15 cellular contexts compared by ENCODE assay signal in genomic region chr1:156369685-156370286, GRCh38. TPM values are rescaled to one million over a fixed set of nuclear protein-coding genes. Genes with fewer than 3 reads are reported as not detected.
A peak's percentile ranks its signal among the peaks of the same experiment; 100 is the strongest.
DNase-seq lines count a peak whose midpoint lies in the region; ATAC-seq, FAIRE-seq and TF ChIP-seq lines count a peak whose summit lies in the region.
"Not testable (repeated sequence)": the region's sequence is repeated elsewhere in the genome, so short reads cannot be mapped to it uniquely, and the experiment has no call there.
"Had no signal": no experiment of that assay in that cellular context is flagged by ENCODE, and none has a peak within 500 bp of the region (broad histone marks: within the 10 kb centered on the region; RNA-seq: fewer than 3 reads in every experiment).

No MANE protein-coding gene starts in this region.

- intact Hi-C loops in CD4-positive, alpha-beta memory T cell (cut with micrococcal nuclease); breast epithelium (cut with DNase I; ENCODE audit: low total_unique reads); esophagus squamous epithelium (cut with DNase I): not testable (repeated sequence)

- not testable (repeated sequence) for H3K36me3 ChIP-seq in CD4-positive, alpha-beta memory T cell (ENCODE audit: insufficient read depth, low read length); HUES48 (ENCODE audit: control insufficient read depth, insufficient read depth, low read length); breast epithelium; esophagus squamous epithelium; keratinocyte (ENCODE audit: control insufficient read depth in 2 of 2, extremely low read depth in 1 of 2, insufficient read depth in 2 of 2, low read length in 2 of 2)

- TF ChIP-seq CTCF in VCaP (conservative IDR thresholded peaks at IDR 0.05); breast epithelium (IDR thresholded peaks at IDR 0.05); esophagus squamous epithelium (IDR thresholded peaks at IDR 0.05); keratinocyte (optimal IDR thresholded peaks at IDR 0.05 in 1 of 3, IDR thresholded peaks at IDR 0.05 in 1 of 3, conservative IDR thresholded peaks at IDR 0.05 in 1 of 3; ENCODE audit: extremely low read depth in 1 of 3, insufficient read depth in 2 of 3, low read length in 3 of 3): not testable (repeated sequence)

- H3K4me1 Mint-ChIP-seq in CD4-positive, alpha-beta memory T cell; naive thymus-derived CD8-positive, alpha-beta T cell; stimulated activated effector memory CD8-positive, alpha-beta T cell treated with anti-CD3 and anti-CD28 coated beads, Interleukin-12 subunit alpha, Interleukin-12 subunit beta, amount 100 ng/mL, for 72 hours: not testable (repeated sequence)

- ATAC-seq in naive thymus-derived CD8-positive, alpha-beta T cell; stimulated activated effector memory CD8-positive, alpha-beta T cell treated with anti-CD3 and anti-CD28 coated beads, Interleukin-12 subunit alpha, Interleukin-12 subunit beta, amount 100 ng/mL, for 72 hours: not testable (repeated sequence)

- H3K9me3 ChIP-seq in CD4-positive, alpha-beta memory T cell (ENCODE audit: control insufficient read depth in 1 of 2, low read length in 2 of 2); HUES48 (ENCODE audit: control insufficient read depth, insufficient read depth, low read length); breast epithelium; esophagus squamous epithelium; keratinocyte (ENCODE audit: control insufficient read depth, low read depth, low read length): not testable (repeated sequence)

- H3K79me2 ChIP-seq in keratinocyte (ENCODE audit: control insufficient read depth, insufficient read depth, low read length): not testable (repeated sequence)

- H3K36me3 Mint-ChIP-seq in CD4-positive, alpha-beta memory T cell; naive thymus-derived CD8-positive, alpha-beta T cell; stimulated activated effector memory CD8-positive, alpha-beta T cell treated with anti-CD3 and anti-CD28 coated beads, Interleukin-12 subunit alpha, Interleukin-12 subunit beta, amount 100 ng/mL, for 72 hours: not testable (repeated sequence)

- H3K27me3 ChIP-seq in CD4-positive, alpha-beta memory T cell (ENCODE audit: insufficient read depth, low read length): peaks cover 18% of the 10 kb centered on the region
- not testable (repeated sequence) for H3K27me3 ChIP-seq in HUES48 (ENCODE audit: control insufficient read depth, insufficient read depth, low read length); breast epithelium
- peaks cover 0 to 90% (median 0%) of the 10 kb centered on the region in 4 donors for H3K27me3 ChIP-seq in esophagus squamous epithelium
- H3K27me3 ChIP-seq in keratinocyte (ENCODE audit: control insufficient read depth, extremely low read depth, insufficient read depth, low read length): peaks cover 28% of the 10 kb centered on the region

- DNase-seq in CD4-positive, alpha-beta memory T cell; breast epithelium (ENCODE audit: low spot score in 2 of 2); esophagus squamous epithelium (lab: John Stamatoyannopoulos, UW); keratinocyte (ENCODE audit: low read depth, low spot score); naive thymus-derived CD8-positive, alpha-beta T cell; stimulated activated effector memory CD8-positive, alpha-beta T cell treated with anti-CD3 and anti-CD28 coated beads, Interleukin-12 subunit alpha, Interleukin-12 subunit beta, amount 100 ng/mL, for 72 hours (ENCODE audit: low spot score in 2 of 2): not testable (repeated sequence)

- H3K4me3 ChIP-seq in CD4-positive, alpha-beta memory T cell (ENCODE audit: low read length in 2 of 2): not testable (repeated sequence)
- H3K4me3 ChIP-seq in HUES48 (ENCODE audit: low read depth, low read length): peak overlapping the region; percentile 62
- H3K4me3 ChIP-seq in breast epithelium: peak overlapping the region in 2 of 3 donors; percentile 55 to 64
- peak overlapping the region; percentile 38 to 68 (median 52) for H3K4me3 ChIP-seq in esophagus squamous epithelium
- peak overlapping the region in 1 of 3 experiments; percentile 64 for H3K4me3 ChIP-seq in keratinocyte (ENCODE audit: control insufficient read depth in 2 of 3, extremely low read depth in 1 of 3, insufficient read depth in 2 of 3, low read depth in 1 of 3, low read length in 3 of 3)

- dilution Hi-C loops in keratinocyte (cut with MboI; ENCODE audit: extremely low pct_ligation_motif_present, low sequenced_read_pairs): not testable (repeated sequence)

- 80 to 83% methylated on average over 8 to 10 of the region's 10 CpGs for WGBS in esophagus squamous epithelium, 2 donors

- H3K9me1 ChIP-seq in keratinocyte (ENCODE audit: control insufficient read depth, extremely low read depth, insufficient read depth, low read length): not testable (repeated sequence)

- H3K4me3 Mint-ChIP-seq in CD4-positive, alpha-beta memory T cell: peak overlapping the region in 6 of 8 donors; percentile 46 to 83 (median 77)
- H3K4me3 Mint-ChIP-seq in naive thymus-derived CD8-positive, alpha-beta T cell: peak overlapping the region in 7 of 10 donors; percentile 68 to 85 (median 76)
- H3K4me3 Mint-ChIP-seq in stimulated activated effector memory CD8-positive, alpha-beta T cell treated with anti-CD3 and anti-CD28 coated beads, Interleukin-12 subunit alpha, Interleukin-12 subunit beta, amount 100 ng/mL, for 72 hours: peak overlapping the region; percentile 44

- CTCF ChIA-PET in CD4-positive, alpha-beta memory T cell (lab: Charles Lee; ENCODE audit: partially characterized antibody): interaction anchor here (1.0 to 4.9 kb wide), 2 partner anchors 15 to 257 kb away, joined by 3 to 25 read pairs; no protein-coding TSS in a partner anchor

- POLR2A ChIA-PET in CD4-positive, alpha-beta memory T cell (lab: Charles Lee; ENCODE audit: partially characterized antibody); naive thymus-derived CD8-positive, alpha-beta T cell (lab: Charles Lee): not testable (repeated sequence)

- FAIRE-seq in keratinocyte (lab: Jason Lieb, UNC): not testable (repeated sequence)

- H3K9ac ChIP-seq in HUES48 (ENCODE audit: low read depth, low read length): 0 out of 2 replicates have a peak overlapping the region, but pooled peaks have one; percentile 14
- not testable (repeated sequence) for H3K9ac ChIP-seq in keratinocyte (ENCODE audit: control insufficient read depth, extremely low read depth, insufficient read depth, low read length)

- H4K20me1 ChIP-seq in keratinocyte (ENCODE audit: control insufficient read depth, extremely low read depth, insufficient read depth, low read length): not testable (repeated sequence)

- TF ChIP-seq POLR2A in breast epithelium (IDR thresholded peaks at IDR 0.05); esophagus squamous epithelium (IDR thresholded peaks at IDR 0.05): not testable (repeated sequence)

- not testable (repeated sequence) for H3K27ac ChIP-seq in CD4-positive, alpha-beta memory T cell (ENCODE audit: low read depth, low read length); HUES48 (ENCODE audit: low read depth, low read length); breast epithelium; esophagus squamous epithelium; keratinocyte (ENCODE audit: control insufficient read depth, insufficient read depth, low read length)
- peak overlapping the region; percentile 57; the same call in 1 of the 2 replicates for H3K27ac ChIP-seq in VCaP

- H3K4me2 ChIP-seq in keratinocyte (ENCODE audit: control insufficient read depth, extremely low read depth, insufficient read depth, low read depth, low read length): peak overlapping the region; percentile 80

- peaks cover 22 to 47% of the 10 kb centered on the region in 2 donors for H3K27me3 Mint-ChIP-seq in CD4-positive, alpha-beta memory T cell
- H3K27me3 Mint-ChIP-seq in naive thymus-derived CD8-positive, alpha-beta T cell: peaks cover 20 to 64% (median 37%) of the 10 kb centered on the region in 5 donors

- not testable (repeated sequence) for H3K4me1 ChIP-seq in CD4-positive, alpha-beta memory T cell (ENCODE audit: insufficient read depth, low read length); HUES48 (ENCODE audit: control insufficient read depth, insufficient read depth, low read length); breast epithelium; keratinocyte (ENCODE audit: control insufficient read depth, extremely low read depth, insufficient read depth, low read length)
- peaks cover 7 to 13% (median 7%) of the 10 kb centered on the region in 3 donors for H3K4me1 ChIP-seq in esophagus squamous epithelium

- H2AFZ ChIP-seq in keratinocyte (ENCODE audit: control insufficient read depth, low read length): not testable (repeated sequence)

- H3K9me3 Mint-ChIP-seq in CD4-positive, alpha-beta memory T cell; naive thymus-derived CD8-positive, alpha-beta T cell; stimulated activated effector memory CD8-positive, alpha-beta T cell treated with anti-CD3 and anti-CD28 coated beads, Interleukin-12 subunit alpha, Interleukin-12 subunit beta, amount 100 ng/mL, for 72 hours: not testable (repeated sequence)

- not testable (repeated sequence) for H3K27ac Mint-ChIP-seq in CD4-positive, alpha-beta memory T cell; stimulated activated effector memory CD8-positive, alpha-beta T cell treated with anti-CD3 and anti-CD28 coated beads, Interleukin-12 subunit alpha, Interleukin-12 subunit beta, amount 100 ng/mL, for 72 hours
- H3K27ac Mint-ChIP-seq in naive thymus-derived CD8-positive, alpha-beta T cell: peak overlapping the region in 2 of 10 donors; percentile 63 to 65

RNA-seq across cellular contexts. Expression of gene RHBG, which starts 0.8 kb away (rescaled TPM):
- total RNA-seq in CD4-positive, alpha-beta memory T cell: not detected
- polyA plus RNA-seq in CD4-positive, alpha-beta memory T cell: not detected
- not detected for total RNA-seq in breast epithelium
- total RNA-seq in esophagus squamous epithelium: 1 to 10 TPM in 2 of 4 donors, under 1 TPM in 2; 0.23 to 1.6 (median 1.1) TPM
- not detected in 3 replicates for polyA plus RNA-seq in keratinocyte
- polyA plus RNA-seq in keratinocyte (2011; ENCODE audit: low read depth): 0.89 TPM
- polyA plus RNA-seq in keratinocyte (2011; cell fraction: cytosol; rRNA removed): not detected in 2 replicates
- 0.14 TPM in 1 of 2 replicates, not detected in the other for polyA plus RNA-seq in keratinocyte (2011; cell fraction: nucleus; rRNA removed)
- 3.3 TPM in 1 of 2 replicates, not detected in the other for polyA plus RNA-seq in keratinocyte (2012; ENCODE audit: low replicate concordance)
- polyA minus RNA-seq in keratinocyte: not detected in 3 replicates
- not detected for polyA minus RNA-seq in keratinocyte (2011; cell fraction: cytosol; rRNA and poly(A)+ RNA removed)
- not detected in 2 replicates for polyA minus RNA-seq in keratinocyte (2011; cell fraction: nucleus; rRNA and poly(A)+ RNA removed)
- not detected for total RNA-seq in naive thymus-derived CD8-positive, alpha-beta T cell
- not detected for polyA plus RNA-seq in naive thymus-derived CD8-positive, alpha-beta T cell
- total RNA-seq: left lung, LHCN-M2, temporal lobe had no signal
- polyA plus RNA-seq: AG04450, immature natural killer cell had no signal

RNA-seq across cellular contexts. Expression of gene TSACC, which starts 31.5 kb away (rescaled TPM):
- not detected for total RNA-seq in CD4-positive, alpha-beta memory T cell
- polyA plus RNA-seq in CD4-positive, alpha-beta memory T cell: under 1 TPM in 1 of 2 donors, not detected in 1; 0.32 TPM
- 1 to 10 TPM in 2 of 3 donors, not detected in 1; 1.4 to 1.5 TPM for total RNA-seq in breast epithelium
- not detected for total RNA-seq in esophagus squamous epithelium
- 2.2 to 5.4 TPM (median 2.5 TPM) in 3 replicates for polyA plus RNA-seq in keratinocyte
- polyA plus RNA-seq in keratinocyte (2011; ENCODE audit: low read depth): 0.64 TPM
- 4.9 and 6.2 TPM in 2 replicates for polyA plus RNA-seq in keratinocyte (2011; cell fraction: cytosol; rRNA removed)
- 2.3 and 2.4 TPM in 2 replicates for polyA plus RNA-seq in keratinocyte (2011; cell fraction: nucleus; rRNA removed)
- polyA plus RNA-seq in keratinocyte (2012; ENCODE audit: low replicate concordance): 1.1 and 1.3 TPM in 2 replicates
- 1.3 TPM in 1 of 3 replicates, not detected in the others for polyA minus RNA-seq in keratinocyte
- not detected for polyA minus RNA-seq in keratinocyte (2011; cell fraction: cytosol; rRNA and poly(A)+ RNA removed)
- polyA minus RNA-seq in keratinocyte (2011; cell fraction: nucleus; rRNA and poly(A)+ RNA removed): not detected in 2 replicates
- total RNA-seq in naive thymus-derived CD8-positive, alpha-beta T cell: not detected
- 1 to 10 TPM in 1 of 3 donors, under 1 TPM in 2; 0.40 to 2.2 (median 0.83) TPM for polyA plus RNA-seq in naive thymus-derived CD8-positive, alpha-beta T cell
- total RNA-seq: left lung, LHCN-M2, Peyer's patch, spleen, temporal lobe had no signal

RNA-seq across cellular contexts. Expression of gene CCT3, which starts 31.7 kb away (rescaled TPM):
- total RNA-seq in CD4-positive, alpha-beta memory T cell: 100 to 1,000 TPM; 109 TPM
- polyA plus RNA-seq in CD4-positive, alpha-beta memory T cell: 100 to 1,000 TPM; 195 to 234 TPM
- total RNA-seq in breast epithelium (100 to 1,000 TPM; 150 to 263 (median 262) TPM), esophagus squamous epithelium (100 to 1,000 TPM; 149 to 258 (median 226) TPM)
- polyA plus RNA-seq in keratinocyte: 477 to 530 TPM (median 499 TPM) in 3 replicates
- polyA plus RNA-seq in keratinocyte (2011; ENCODE audit: low read depth): 293 TPM
- 417 and 488 TPM in 2 replicates for polyA plus RNA-seq in keratinocyte (2011; cell fraction: cytosol; rRNA removed)
- 403 and 419 TPM in 2 replicates for polyA plus RNA-seq in keratinocyte (2011; cell fraction: nucleus; rRNA removed)
- 202 and 377 TPM in 2 replicates for polyA plus RNA-seq in keratinocyte (2012; ENCODE audit: low replicate concordance)
- polyA minus RNA-seq in keratinocyte: 223 to 610 TPM (median 504 TPM) in 3 replicates
- polyA minus RNA-seq in keratinocyte (2011; cell fraction: cytosol; rRNA and poly(A)+ RNA removed): 421 TPM
- polyA minus RNA-seq in keratinocyte (2011; cell fraction: nucleus; rRNA and poly(A)+ RNA removed): 194 and 327 TPM in 2 replicates
- 100 to 1,000 TPM; 142 to 154 TPM for total RNA-seq in naive thymus-derived CD8-positive, alpha-beta T cell
- 100 to 1,000 TPM; 232 to 270 (median 263) TPM for polyA plus RNA-seq in naive thymus-derived CD8-positive, alpha-beta T cell
